16 cellular contexts compared by ENCODE assay signal in the genomic region with DNA sequence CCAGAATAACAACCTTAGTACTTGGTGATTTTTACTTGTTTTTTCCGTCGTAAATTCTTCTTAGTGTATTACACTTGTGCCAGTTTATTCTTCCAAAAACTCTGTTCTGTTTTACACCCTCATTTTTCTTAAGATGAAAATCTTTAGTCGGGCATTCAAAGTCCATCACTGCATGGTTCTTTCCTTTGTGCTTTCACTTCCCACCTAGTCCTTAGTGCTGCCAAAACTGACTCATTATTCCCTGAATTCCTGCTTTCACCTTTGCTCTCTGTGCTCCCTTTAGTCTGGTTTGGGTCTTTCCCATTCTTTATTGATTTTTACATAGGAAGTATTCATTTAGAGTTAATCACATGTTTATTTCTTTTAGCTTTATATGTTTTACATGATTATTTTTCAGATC. TPM values are rescaled to one million over a fixed set of nuclear protein-coding genes. Genes with fewer than 3 reads are reported as not detected.
A peak's percentile ranks its signal among the peaks of the same experiment; 100 is the strongest.
DNase-seq lines count a peak whose midpoint lies in the region; ATAC-seq and TF ChIP-seq lines count a peak whose summit lies in the region.
"Had no signal": no experiment of that assay in that cellular context is flagged by ENCODE, and none has a peak within 500 bp of the region (broad histone marks: within the 10 kb centered on the region; RNA-seq: fewer than 3 reads in every experiment).

No MANE protein-coding gene starts in this region.

- H3K4me1 Mint-ChIP-seq in activated T-cell treated with anti-CD3 and anti-CD28 coated beads, Interleukin-2, amount 50 U/mL, for 72 hours (ENCODE audit: low read depth) = peaks cover 27% of the 10 kb centered on the region
- H3K4me1 Mint-ChIP-seq in activated T-cell treated with anti-CD3 and anti-CD28 coated beads, Interleukin-2, amount 50 U/mL, for 4 hours (ENCODE audit: low read depth) = peaks cover 37% of the 10 kb centered on the region
- H3K4me1 Mint-ChIP-seq in T-cell = peaks cover 24 to 43% (median 38%) of the 10 kb centered on the region in 3 donors

- H3K4me3 ChIP-seq in fibroblast of mammary gland (ENCODE audit: control insufficient read depth, low read depth, low read length) = no peak overlapping the region

- peak overlapping the region; percentile 53 for H3K27ac Mint-ChIP-seq in activated T-cell treated with anti-CD3 and anti-CD28 coated beads, Interleukin-2, amount 50 U/mL, for 72 hours
- H3K27ac Mint-ChIP-seq in T-cell = peak overlapping the region; percentile 16 to 50
- H3K27ac Mint-ChIP-seq: activated naive CD8-positive, alpha-beta T cell treated with anti-CD3 and anti-CD28 coated beads, Interleukin-2, amount 10 ng/mL, durations not matched to agents 7 days and 5 days had no signal

- POLR2A ChIA-PET in T-cell (lab: Charles Lee) = no interaction called here

- H3K27me3 Mint-ChIP-seq in activated T-cell treated with anti-CD3 and anti-CD28 coated beads, Interleukin-2, amount 50 U/mL, for 72 hours (ENCODE audit: low read depth) = no peaks in the 10 kb centered on the region
- H3K27me3 Mint-ChIP-seq in activated T-cell treated with anti-CD3 and anti-CD28 coated beads, Interleukin-2, amount 50 U/mL, for 4 hours (ENCODE audit: low read depth) = no peaks in the 10 kb centered on the region
- no peaks in the 10 kb centered on the region for H3K27me3 Mint-ChIP-seq in T-cell
- H3K27me3 Mint-ChIP-seq: activated naive CD8-positive, alpha-beta T cell treated with anti-CD3 and anti-CD28 coated beads, Interleukin-2, amount 10 ng/mL, durations not matched to agents 7 days and 5 days had no signal

- H3K4me3 Mint-ChIP-seq in activated T-cell treated with anti-CD3 and anti-CD28 coated beads, Interleukin-2, amount 50 U/mL, for 72 hours = peak overlapping the region in 1 of 2 donors; percentile 29
- no peak overlapping the region for H3K4me3 Mint-ChIP-seq in activated T-cell treated with anti-CD3 and anti-CD28 coated beads, Interleukin-2, amount 50 U/mL, for 4 hours
- no peak overlapping the region for H3K4me3 Mint-ChIP-seq in T-cell
- H3K4me3 Mint-ChIP-seq: activated naive CD8-positive, alpha-beta T cell treated with anti-CD3 and anti-CD28 coated beads, Interleukin-2, amount 10 ng/mL, durations not matched to agents 7 days and 5 days had no signal

- H3K36me3 Mint-ChIP-seq in activated T-cell treated with anti-CD3 and anti-CD28 coated beads, Interleukin-2, amount 50 U/mL, for 72 hours (ENCODE audit: insufficient read depth in 2 of 2) = no peaks in the 10 kb centered on the region
- no peaks in the 10 kb centered on the region for H3K36me3 Mint-ChIP-seq in activated T-cell treated with anti-CD3 and anti-CD28 coated beads, Interleukin-2, amount 50 U/mL, for 4 hours (ENCODE audit: insufficient read depth)
- no peaks in the 10 kb centered on the region for H3K36me3 Mint-ChIP-seq in T-cell
- H3K36me3 Mint-ChIP-seq: activated naive CD8-positive, alpha-beta T cell treated with anti-CD3 and anti-CD28 coated beads, Interleukin-2, amount 10 ng/mL, durations not matched to agents 7 days and 5 days had no signal

- ATAC-seq in activated T-cell treated with anti-CD3 and anti-CD28 coated beads, Interleukin-2, amount 50 U/mL, for 72 hours (replicated peaks in 1 of 2) = no peak
- no peak for ATAC-seq in activated T-cell treated with anti-CD3 and anti-CD28 coated beads, Interleukin-2, amount 50 U/mL, for 4 hours
- ATAC-seq in T-cell (replicated peaks in 1 of 4) (no peak), GM18511 (IDR thresholded peaks at IDR 0.05; ENCODE audit: unreplicated experiment) (no peak)
- ATAC-seq: esophagus mucosa had no signal

- DNase-seq in activated T-cell treated with anti-CD3 and anti-CD28 coated beads, Interleukin-2, amount 50 U/mL, for 72 hours = no peak
- no peak for DNase-seq in activated T-cell treated with anti-CD3 and anti-CD28 coated beads, Interleukin-2, amount 50 U/mL, for 4 hours
- no peak for DNase-seq in T-cell
- DNase-seq in fibroblast of mammary gland (ENCODE audit: low read depth) = peak; percentile 40
- peak; percentile 52 for DNase-seq in renal cortical epithelial cell (ENCODE audit: low read depth)
- no peak for DNase-seq in SIG-M5 (lab: John Stamatoyannopoulos, UW)
- no peak for DNase-seq in DMS153 (lab: John Stamatoyannopoulos, UW)
- DNase-seq: activated naive CD8-positive, alpha-beta T cell treated with anti-CD3 and anti-CD28 coated beads, Interleukin-2, amount 10 ng/mL, durations not matched to agents 7 days and 5 days; hypothalamus; NCI-H1092; NCI-H2171 treated with DMSO at 0.1 percent for 48 hours; occipital lobe; Right ventricle myocardium superior; stimulated activated naive CD4-positive, alpha-beta T cell treated with Interleukin-2 at 50 U/mL for 16 hours had no signal

- no peaks in the 10 kb centered on the region for H3K9me3 Mint-ChIP-seq in activated T-cell treated with anti-CD3 and anti-CD28 coated beads, Interleukin-2, amount 50 U/mL, for 72 hours
- no peaks in the 10 kb centered on the region for H3K9me3 Mint-ChIP-seq in activated T-cell treated with anti-CD3 and anti-CD28 coated beads, Interleukin-2, amount 50 U/mL, for 4 hours
- H3K9me3 Mint-ChIP-seq in T-cell = no peaks in the 10 kb centered on the region
- H3K9me3 Mint-ChIP-seq: activated naive CD8-positive, alpha-beta T cell treated with anti-CD3 and anti-CD28 coated beads, Interleukin-2, amount 10 ng/mL, durations not matched to agents 7 days and 5 days had no signal

- TF ChIP-seq CTCF in fibroblast of mammary gland (conservative IDR thresholded peaks at IDR 0.05; ENCODE audit: control insufficient read depth, insufficient read depth, low read depth, low read length) = no peak

- CTCF ChIA-PET in T-cell (lab: Charles Lee) = interaction anchor here (0.6 to 0.7 kb wide), 2 partner anchors 199 to 1380 kb away, joined by 3 to 7 read pairs; a partner anchor contains a TSS

RNA-seq across cellular contexts. Expression of a gene that starts 3.3 kb away (rescaled TPM):
- total RNA-seq in activated T-cell treated with anti-CD3 and anti-CD28 coated beads, Interleukin-2, amount 50 U/mL, for 72 hours = 10 to 100 TPM; 29.1 to 29.9 TPM
- 10 to 100 TPM; 26.9 to 30.1 (median 29.2) TPM for total RNA-seq in activated T-cell treated with anti-CD3 and anti-CD28 coated beads, Interleukin-2, amount 50 U/mL, for 4 hours
- 10 to 100 TPM; 14.2 to 30.3 (median 21.6) TPM for total RNA-seq in T-cell
- 26.9 and 27.2 TPM in 2 replicates for total RNA-seq in renal cortical epithelial cell

RNA-seq across cellular contexts. Expression of a gene that starts 33.1 kb away (rescaled TPM):
- total RNA-seq in activated T-cell treated with anti-CD3 and anti-CD28 coated beads, Interleukin-2, amount 50 U/mL, for 72 hours = 10 to 100 TPM; 15.2 to 19.3 TPM
- 10 to 100 TPM; 12.8 to 13.9 (median 13.7) TPM for total RNA-seq in activated T-cell treated with anti-CD3 and anti-CD28 coated beads, Interleukin-2, amount 50 U/mL, for 4 hours
- total RNA-seq in T-cell (10 to 100 TPM in 3 of 5 donors, 1 to 10 TPM in 2; 8.5 to 11.7 (median 10.5) TPM), renal cortical epithelial cell (25.6 and 33.9 TPM in 2 replicates)

Comparison
In these comparisons a context has a peak if more than half of its experiments do, and no peak if none do; other contexts are left out.
1. DNase-seq: peak in fibroblast of mammary gland (single experiment) and renal cortical epithelial cell (single experiment); none in activated T-cell treated with anti-CD3 and anti-CD28 coated beads, Interleukin-2, amount 50 U/mL, for 72 hours (0 of 2), activated T-cell treated with anti-CD3 and anti-CD28 coated beads, Interleukin-2, amount 50 U/mL, for 4 hours (single experiment), T-cell (0 of 34), SIG-M5 (single experiment) and DMS153 (single experiment).